1 cellular context compared by ENCODE assay signal in the genomic region with DNA sequence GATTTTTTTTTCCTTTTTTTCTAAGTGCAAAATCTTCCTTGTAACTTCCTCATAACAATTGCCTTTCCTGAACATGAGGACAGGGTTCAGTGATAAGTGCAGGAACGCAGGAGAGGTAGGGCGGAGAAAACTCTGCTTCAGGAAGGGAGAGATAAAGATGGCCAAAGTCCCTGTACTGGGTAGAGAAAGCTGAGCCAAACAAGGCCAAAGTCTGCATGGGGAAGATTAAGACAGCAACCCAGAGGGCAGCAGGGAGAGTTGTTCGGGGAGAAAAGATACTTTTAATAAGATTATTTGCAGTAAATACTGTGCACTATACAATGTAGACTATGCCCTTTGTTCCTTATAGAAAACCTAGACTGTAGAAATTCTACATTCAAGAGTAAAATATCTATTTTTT.
TF ChIP-seq lines count a peak whose summit lies in the region.

No MANE protein-coding gene starts in this region.

TF ChIP-seq in HepG2, 621 proteins besides CTCF, POLR2A, EP300 and RAD21 (continued from another document and continues in another):
- TF ChIP-seq ATF2 (CRISPR knock-in tag; IDR thresholded peaks at IDR 0.05) (peak; percentile 62; the same call in 1 of the 2 replicates), POGZ (CRISPR knock-in tag; IDR thresholded peaks at IDR 0.05) (peak; percentile 70; the same call in 1 of the 2 replicates), SOX6 (IDR thresholded peaks at IDR 0.05) (no peak), SOX6 (CRISPR knock-in tag; IDR thresholded peaks at IDR 0.05) (peak; percentile 74), ZFP36L1 (CRISPR knock-in tag; IDR thresholded peaks at IDR 0.05) (peak; percentile 46; the same call in 1 of the 2 replicates), DPF2 (CRISPR knock-in tag; IDR thresholded peaks at IDR 0.05; ENCODE audit: borderline replicate concordance, low read depth) (peak; percentile 86; the same call in 1 of the 2 replicates), HNF4A (CRISPR knock-in tag; IDR thresholded peaks at IDR 0.05) (peak; percentile 98), SP140L (CRISPR knock-in tag; IDR thresholded peaks at IDR 0.05; ENCODE audit: borderline replicate concordance) (0 out of 2 replicates have a peak, but pooled peaks have one; percentile 56), NFKBIZ (CRISPR knock-in tag; IDR thresholded peaks at IDR 0.05) (0 out of 2 replicates have a peak, but pooled peaks have one; percentile 24), ZKSCAN8 (CRISPR knock-in tag; IDR thresholded peaks at IDR 0.05; ENCODE audit: borderline replicate concordance) (peak; percentile 32; the same call in 1 of the 2 replicates), PAXIP1 (CRISPR knock-in tag; conservative IDR thresholded peaks at IDR 0.05) (peak; percentile 97), CBX5 (CRISPR knock-in tag; IDR thresholded peaks at IDR 0.05; ENCODE audit: borderline replicate concordance) (peak; percentile 39; the same call in 1 of the 2 replicates), GATA4 (IDR thresholded peaks at IDR 0.05; ENCODE audit: borderline replicate concordance, low read depth) (peak; percentile 61; the same call in 1 of the 2 replicates), ZNF644 (CRISPR knock-in tag; IDR thresholded peaks at IDR 0.05; ENCODE audit: low read depth) (peak; percentile 88), ZNF878 (CRISPR knock-in tag; IDR thresholded peaks at IDR 0.05) (no peak; the same call in 1 of the 2 replicates), ARID5B (CRISPR knock-in tag; IDR thresholded peaks at IDR 0.05) (peak; percentile 93), CREB3 (CRISPR knock-in tag; IDR thresholded peaks at IDR 0.05) (no peak), TEAD3 (CRISPR knock-in tag; optimal IDR thresholded peaks at IDR 0.05; ENCODE audit: borderline replicate concordance) (peak; percentile 80), NFIC (IDR thresholded peaks at IDR 0.05; ENCODE audit: low read length) (peak; percentile 45; the same call in 1 of the 2 replicates), ZNF788 (CRISPR knock-in tag; IDR thresholded peaks at IDR 0.05; ENCODE audit: borderline replicate concordance) (peak; percentile 26; the same call in 1 of the 2 replicates), ZNF614 (CRISPR knock-in tag; IDR thresholded peaks at IDR 0.05; ENCODE audit: borderline replicate concordance) (peak; percentile 94), PHF8 (CRISPR knock-in tag; IDR thresholded peaks at IDR 0.05) (peak; percentile 39; the same call in 1 of the 2 replicates), CREM (IDR thresholded peaks at IDR 0.05) (peak; percentile 63; the same call in 1 of the 2 replicates), CREM (CRISPR knock-in tag; IDR thresholded peaks at IDR 0.05) (no peak), ZNF7 (CRISPR knock-in tag; IDR thresholded peaks at IDR 0.05) (0 out of 2 replicates have a peak, but pooled peaks have one; percentile 18), TAF1 (CRISPR knock-in tag; IDR thresholded peaks at IDR 0.05) (0 out of 2 replicates have a peak, but pooled peaks have one; percentile 17), HDAC2 (CRISPR knock-in tag; IDR thresholded peaks at IDR 0.05) (peak; percentile 87), KDM3A (CRISPR knock-in tag; IDR thresholded peaks at IDR 0.05; ENCODE audit: low read depth) (peak; percentile 47; the same call in 1 of the 2 replicates), ZNF264 (CRISPR knock-in tag; IDR thresholded peaks at IDR 0.05) (peak; percentile 14; the same call in 1 of the 2 replicates), RXRB (CRISPR knock-in tag; IDR thresholded peaks at IDR 0.05; ENCODE audit: borderline replicate concordance) (peak; percentile 68; the same call in 1 of the 2 replicates), GATAD1 (CRISPR knock-in tag; IDR thresholded peaks at IDR 0.05) (peak; percentile 32; the same call in 1 of the 2 replicates), PITX1 (CRISPR knock-in tag; IDR thresholded peaks at IDR 0.05) (peak; percentile 83), FOXP4 (CRISPR knock-in tag; IDR thresholded peaks at IDR 0.05) (peak; percentile 52; the same call in 1 of the 2 replicates)
- TF ChIP-seq, protein P1, sequence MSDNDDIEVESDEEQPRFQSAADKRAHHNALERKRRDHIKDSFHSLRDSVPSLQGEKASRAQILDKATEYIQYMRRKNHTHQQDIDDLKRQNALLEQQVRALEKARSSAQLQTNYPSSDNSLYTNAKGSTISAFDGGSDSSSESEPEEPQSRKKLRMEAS (IDR thresholded peaks at IDR 0.05): peak; percentile 64
- TF ChIP-seq, protein P2, sequence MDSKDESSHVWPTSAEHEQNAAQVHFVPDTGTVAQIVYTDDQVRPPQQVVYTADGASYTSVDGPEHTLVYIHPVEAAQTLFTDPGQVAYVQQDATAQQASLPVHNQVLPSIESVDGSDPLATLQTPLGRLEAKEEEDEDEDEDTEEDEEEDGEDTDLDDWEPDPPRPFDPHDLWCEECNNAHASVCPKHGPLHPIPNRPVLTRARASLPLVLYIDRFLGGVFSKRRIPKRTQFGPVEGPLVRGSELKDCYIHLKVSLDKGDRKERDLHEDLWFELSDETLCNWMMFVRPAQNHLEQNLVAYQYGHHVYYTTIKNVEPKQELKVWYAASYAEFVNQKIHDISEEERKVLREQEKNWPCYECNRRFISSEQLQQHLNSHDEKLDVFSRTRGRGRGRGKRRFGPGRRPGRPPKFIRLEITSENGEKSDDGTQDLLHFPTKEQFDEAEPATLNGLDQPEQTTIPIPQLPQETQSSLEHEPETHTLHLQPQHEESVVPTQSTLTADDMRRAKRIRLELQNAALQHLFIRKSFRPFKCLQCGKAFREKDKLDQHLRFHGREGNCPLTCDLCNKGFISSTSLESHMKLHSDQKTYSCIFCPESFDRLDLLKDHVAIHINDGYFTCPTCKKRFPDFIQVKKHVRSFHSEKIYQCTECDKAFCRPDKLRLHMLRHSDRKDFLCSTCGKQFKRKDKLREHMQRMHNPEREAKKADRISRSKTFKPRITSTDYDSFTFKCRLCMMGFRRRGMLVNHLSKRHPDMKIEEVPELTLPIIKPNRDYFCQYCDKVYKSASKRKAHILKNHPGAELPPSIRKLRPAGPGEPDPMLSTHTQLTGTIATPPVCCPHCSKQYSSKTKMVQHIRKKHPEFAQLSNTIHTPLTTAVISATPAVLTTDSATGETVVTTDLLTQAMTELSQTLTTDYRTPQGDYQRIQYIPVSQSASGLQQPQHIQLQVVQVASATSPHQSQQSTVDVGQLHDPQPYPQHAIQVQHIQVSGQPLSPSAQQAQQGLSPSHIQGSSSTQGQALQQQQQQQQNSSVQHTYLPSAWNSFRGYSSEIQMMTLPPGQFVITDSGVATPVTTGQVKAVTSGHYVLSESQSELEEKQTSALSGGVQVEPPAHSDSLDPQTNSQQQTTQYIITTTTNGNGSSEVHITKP (CRISPR knock-in tag; IDR thresholded peaks at IDR 0.05; ENCODE audit: low read depth): 0 out of 2 replicates have a peak, but pooled peaks have one; percentile 33
- TF ChIP-seq, protein P3, sequence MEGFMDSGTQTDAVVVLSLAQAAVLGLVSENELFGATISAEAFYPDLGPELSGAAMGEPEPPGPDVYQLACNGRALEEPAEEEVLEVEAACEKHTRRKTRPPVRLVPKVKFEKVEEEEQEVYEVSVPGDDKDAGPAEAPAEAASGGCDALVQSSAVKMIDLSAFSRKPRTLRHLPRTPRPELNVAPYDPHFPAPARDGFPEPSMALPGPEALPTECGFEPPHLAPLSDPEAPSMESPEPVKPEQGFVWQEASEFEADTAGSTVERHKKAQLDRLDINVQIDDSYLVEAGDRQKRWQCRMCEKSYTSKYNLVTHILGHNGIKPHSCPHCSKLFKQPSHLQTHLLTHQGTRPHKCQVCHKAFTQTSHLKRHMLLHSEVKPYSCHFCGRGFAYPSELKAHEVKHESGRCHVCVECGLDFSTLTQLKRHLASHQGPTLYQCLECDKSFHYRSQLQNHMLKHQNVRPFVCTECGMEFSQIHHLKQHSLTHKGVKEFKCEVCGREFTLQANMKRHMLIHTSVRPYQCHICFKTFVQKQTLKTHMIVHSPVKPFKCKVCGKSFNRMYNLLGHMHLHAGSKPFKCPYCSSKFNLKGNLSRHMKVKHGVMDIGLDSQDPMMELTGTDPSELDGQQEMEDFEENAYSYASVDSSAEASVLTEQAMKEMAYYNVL (CRISPR knock-in tag; IDR thresholded peaks at IDR 0.05; ENCODE audit: borderline replicate concordance): peak; percentile 99
- TF ChIP-seq, protein P4, sequence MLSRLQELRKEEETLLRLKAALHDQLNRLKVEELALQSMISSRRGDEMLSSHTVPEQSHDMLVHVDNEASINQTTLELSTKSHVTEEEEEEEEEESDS (CRISPR knock-in tag; IDR thresholded peaks at IDR 0.05; ENCODE audit: borderline replicate concordance): no peak
